Comparison of ENCODE assay signal across 34 cellular contexts in genomic region chr11:117449111-117449693, GRCh38.
DNase-seq lines count a peak whose midpoint lies in the region; ATAC-seq, FAIRE-seq and TF ChIP-seq lines count a peak whose summit lies in the region.
"Had no signal": no experiment of that assay in that cellular context is flagged by ENCODE, and none has a peak within 500 bp of the region (broad histone marks: within the 10 kb centered on the region; RNA-seq: fewer than 3 reads in every experiment).

No MANE protein-coding gene starts in this region.

- no peaks in the 10 kb centered on the region for H3K36me3 Mint-ChIP-seq in endothelial cell (ENCODE audit: low read depth, unreplicated experiment)

- intact Hi-C loops in spleen (cut with DNase I; ENCODE audit: low total_unique reads): no loop called here
- intact Hi-C loops in heart left ventricle (cut with DNase I): no loop called here
- intact Hi-C loops in PC-3 (cut with micrococcal nuclease): no loop called here

- H3K27me3 Mint-ChIP-seq in endothelial cell (ENCODE audit: unreplicated experiment): peaks cover 2% of the 10 kb centered on the region
- H3K27me3 Mint-ChIP-seq: activated CD8-positive, alpha-beta T cell treated with anti-CD3 and anti-CD28 coated beads for 36 hours had no signal

- POLR2A ChIA-PET in PC-3 (lab: Charles Lee; ENCODE audit: unreplicated experiment): no interaction called here

- no peaks in the 10 kb centered on the region for H3F3A ChIP-seq in PC-3 (ENCODE audit: low read length, unreplicated experiment)

- H3K4me1 Mint-ChIP-seq in endothelial cell (ENCODE audit: unreplicated experiment): no peaks in the 10 kb centered on the region

- no peaks in the 10 kb centered on the region for H3K9me3 Mint-ChIP-seq in endothelial cell (ENCODE audit: unreplicated experiment)
- H3K9me3 Mint-ChIP-seq: natural killer cell treated with Interleukin-12 subunit alpha and Interleukin-12 subunit beta and Interleukin-15 and Interleukin-18, amount 100 ng/mL, for 72 hours had no signal

- peaks cover 0 to 8% (median 0%) of the 10 kb centered on the region in 6 donors for H3K36me3 ChIP-seq in spleen
- H3K36me3 ChIP-seq in heart left ventricle: peaks cover 0 to 3% (median 0%) of the 10 kb centered on the region in 9 donors
- no peaks in the 10 kb centered on the region for H3K36me3 ChIP-seq in PC-3 (ENCODE audit: low read depth, low read length)
- H3K36me3 ChIP-seq: adrenal gland; BLaER1 treated with 17β-estradiol and CSF1 and Interleukin-3, amounts not matched to agents 10 nM and 100 nM; esophagus muscularis mucosa; lower lobe of right lung; thoracic aorta; uterus had no signal

- no peak for FAIRE-seq in HTR-8/SVneo (lab: Jason Lieb, UNC)

- 71 to 90% (median 84%) methylated on average over 9 of the region's 9 CpGs for WGBS in spleen, 5 donors
- WGBS in heart left ventricle, 4 donors: 88 to 96% (median 92%) methylated on average over 9 of the region's 9 CpGs

- DNase-seq in EL (peak; percentile 28), HTR-8/SVneo (ENCODE audit: insufficient read length, low spot score) (peak; percentile 23), endothelial cell (ENCODE audit: low spot score) (no peak), spleen (peak; percentile 64), substantia nigra (lab: John Stamatoyannopoulos, UW) (no peak), heart left ventricle (no peak), PC-3 (no peak)
- DNase-seq: activated CD4-positive, alpha-beta T cell treated with anti-CD3 and anti-CD28 coated beads for 1 hour; activated CD8-positive, alpha-beta memory T cell treated with anti-CD3 and anti-CD28 coated beads, Interleukin-2, amount 50 U/mL, for 48 hours; activated CD8-positive, alpha-beta T cell treated with anti-CD3 and anti-CD28 coated beads for 36 hours; activated naive CD4-positive, alpha-beta T cell treated with anti-CD3 and anti-CD28 coated beads for 36 hours; adrenal gland; body of pancreas; dermis blood vessel endothelial cell; DMS79; GOT3; kidney glomerular epithelial cell; lower lobe of right lung; MM.1S; NCI-H1105 treated with DMSO at 0.1 percent for 48 hours; NCI-H526 treated with DMSO at 0.1 percent for 48 hours; SHP77 treated with DMSO at 0.1 percent for 48 hours; stimulated activated CD4-positive, alpha-beta T cell treated with anti-CD3 and anti-CD28 coated beads, Interleukin-2, amount 100 ng/mL, for 24 hours; stimulated activated naive CD8-positive, alpha-beta T cell treated with anti-CD3 and anti-CD28 coated beads, Interleukin-15, Interleukin-2, amounts not matched to agents 100 U/mL and 50 U/mL, for 24 hours; uterus had no signal

- H4K20me1 ChIP-seq in PC-3 (ENCODE audit: low read length): no peaks in the 10 kb centered on the region
- H4K20me1 ChIP-seq: BLaER1 treated with 17β-estradiol and CSF1 and Interleukin-3, amounts not matched to agents 10 nM and 100 nM had no signal

- H3K27me3 ChIP-seq in spleen (replicated peaks in 1 of 7) (peaks cover 0 to 10% (median 0%) of the 10 kb centered on the region in 7 donors), heart left ventricle (peaks cover 0 to 2% (median 0%) of the 10 kb centered on the region in 9 donors), PC-3 (ENCODE audit: low read length) (peaks cover 71% of the 10 kb centered on the region)
- H3K27me3 ChIP-seq: adrenal gland; BLaER1 treated with 17β-estradiol and CSF1 and Interleukin-3, amounts not matched to agents 10 nM and 100 nM; body of pancreas; uterus had no signal

- H3K4me1 ChIP-seq in spleen: no peaks in the 10 kb centered on the region
- peaks cover 0 to 5% (median 0%) of the 10 kb centered on the region in 12 donors for H3K4me1 ChIP-seq in heart left ventricle
- no peaks in the 10 kb centered on the region for H3K4me1 ChIP-seq in PC-3 (ENCODE audit: insufficient read depth, low read length)
- H3K4me1 ChIP-seq: adrenal gland; BLaER1 treated with 17β-estradiol and CSF1 and Interleukin-3, amounts not matched to agents 10 nM and 100 nM; body of pancreas; lower lobe of right lung; uterus had no signal

- no peak overlapping the region for H3K9ac ChIP-seq in PC-3 (ENCODE audit: low read length)
- H3K9ac ChIP-seq: BLaER1 treated with 17β-estradiol and CSF1 and Interleukin-3, amounts not matched to agents 10 nM and 100 nM; KMS-11 had no signal

- H2AFZ ChIP-seq in PC-3 (ENCODE audit: low read length): no peak overlapping the region
- H2AFZ ChIP-seq: PC-9 had no signal

- TF ChIP-seq POLR2A in spleen (IDR thresholded peaks at IDR 0.05) (no peak), heart left ventricle (IDR thresholded peaks at IDR 0.05) (no peak)

- no peak overlapping the region for H3K27ac Mint-ChIP-seq in endothelial cell (ENCODE audit: unreplicated experiment)
- H3K27ac Mint-ChIP-seq: activated CD8-positive, alpha-beta T cell treated with anti-CD3 and anti-CD28 coated beads for 36 hours; activated naive CD4-positive, alpha-beta T cell treated with anti-CD3 and anti-CD28 coated beads for 36 hours; activated T-helper 1 cell treated with anti-CD3 and anti-CD28 coated beads, Interleukin-12 subunit alpha, Interleukin-12 subunit beta, Interleukin-2, Interleukin-4 antibody, amounts not matched to agents 30 ng/mL and 10 ng/mL and 1 ng/mL, durations not matched to agents 14 hours and 24 hours and 36 hours; natural killer cell treated with Interleukin-12 subunit alpha and Interleukin-12 subunit beta and Interleukin-15 and Interleukin-18, amount 100 ng/mL, for 72 hours; T-helper 2 cell treated with Interferon-gamma antibody and Interleukin-4, amounts not matched to agents 5 μg/mL and 100 μg/mL, for 36 hours had no signal

- H3K4me3 ChIP-seq in spleen: no peak overlapping the region
- H3K4me3 ChIP-seq in heart left ventricle: no peak overlapping the region
- no peak overlapping the region for H3K4me3 ChIP-seq in PC-3 (ENCODE audit: low read length)
- H3K4me3 ChIP-seq: adrenal gland; BLaER1 treated with 17β-estradiol and CSF1 and Interleukin-3, amounts not matched to agents 10 nM and 100 nM; body of pancreas; esophagus muscularis mucosa; lower lobe of right lung; PC-9; smooth muscle cell; thoracic aorta; uterus had no signal

- TF ChIP-seq CTCF in endothelial cell (IDR thresholded peaks at IDR 0.05; ENCODE audit: unreplicated experiment): no peak
- no peak for TF ChIP-seq CTCF in spleen (IDR thresholded peaks at IDR 0.05 in 8 of 11, conservative IDR thresholded peaks at IDR 0.05 in 3 of 11)
- no peak for TF ChIP-seq CTCF in heart left ventricle (IDR thresholded peaks at IDR 0.05)
- no peak for TF ChIP-seq CTCF in PC-3 (conservative IDR thresholded peaks at IDR 0.05; ENCODE audit: low read depth, low read length)

- no peaks in the 10 kb centered on the region for H3K79me2 ChIP-seq in PC-3 (ENCODE audit: low read length)

- CTCF ChIA-PET in PC-3 (lab: Charles Lee): no interaction called here

- H3K9me2 ChIP-seq in PC-3 (replicated peaks; ENCODE audit: low read length): no peaks in the 10 kb centered on the region

- ATAC-seq in heart left ventricle (no peak), PC-3 (no peak)
- ATAC-seq: activated CD8-positive, alpha-beta T cell treated with anti-CD3 and anti-CD28 coated beads for 36 hours; body of pancreas; lower lobe of right lung; stimulated activated naive CD8-positive, alpha-beta T cell treated with anti-CD3 and anti-CD28 coated beads, Interleukin-15, Interleukin-2, amounts not matched to agents 100 U/mL and 50 U/mL, for 24 hours had no signal

- peak overlapping the region; percentile 12 for H3K4me3 Mint-ChIP-seq in endothelial cell (ENCODE audit: unreplicated experiment)
- H3K4me3 Mint-ChIP-seq: activated CD8-positive, alpha-beta T cell treated with anti-CD3 and anti-CD28 coated beads for 36 hours; activated naive CD4-positive, alpha-beta T cell treated with anti-CD3 and anti-CD28 coated beads for 36 hours; activated T-helper 1 cell treated with anti-CD3 and anti-CD28 coated beads, Interleukin-12 subunit alpha, Interleukin-12 subunit beta, Interleukin-2, Interleukin-4 antibody, amounts not matched to agents 30 ng/mL and 10 ng/mL and 1 ng/mL, durations not matched to agents 14 hours and 24 hours and 36 hours; natural killer cell treated with Interleukin-12 subunit alpha and Interleukin-12 subunit beta and Interleukin-15 and Interleukin-18, amount 100 ng/mL, for 72 hours; T-helper 2 cell treated with Interferon-gamma antibody and Interleukin-4, amounts not matched to agents 5 μg/mL and 100 μg/mL, for 36 hours had no signal

- BruUV-seq in PC-3 (replicated peaks; lab: Mats Ljungman, UMichigan): no TSS peak

- no peak overlapping the region for H3K27ac ChIP-seq in spleen
- H3K27ac ChIP-seq in substantia nigra (ENCODE audit: low read depth, low read length, poor library complexity, severe bottlenecking): no peak overlapping the region
- H3K27ac ChIP-seq in heart left ventricle: no peak overlapping the region
- no peak overlapping the region for H3K27ac ChIP-seq in PC-3 (ENCODE audit: low read length)
- H3K27ac ChIP-seq: adrenal gland; BLaER1 treated with 17β-estradiol and CSF1 and Interleukin-3, amounts not matched to agents 10 nM and 100 nM; body of pancreas; esophagus muscularis mucosa; KMS-11; lower lobe of right lung; PC-9; thoracic aorta; uterus had no signal

- no peak overlapping the region for H3K4me2 ChIP-seq in PC-3 (ENCODE audit: low read length)
- H3K4me2 ChIP-seq: BLaER1 treated with 17β-estradiol and CSF1 and Interleukin-3, amounts not matched to agents 10 nM and 100 nM; KMS-11; PC-9; smooth muscle cell had no signal

- H3K9me3 ChIP-seq in spleen: peaks cover 0 to 16% (median 7%) of the 10 kb centered on the region in 8 donors
- peaks cover 0 to 14% (median 3%) of the 10 kb centered on the region in 12 donors for H3K9me3 ChIP-seq in heart left ventricle
- H3K9me3 ChIP-seq in PC-3 (ENCODE audit: low read length): peaks cover 4% of the 10 kb centered on the region
- H3K9me3 ChIP-seq: adrenal gland, thoracic aorta had no signal

Comparison
In these comparisons a context has a peak if more than half of its experiments do, and no peak if none do; other contexts are left out.
1. DNase-seq: peak in EL (single experiment), HTR-8/SVneo (single experiment) and spleen (single experiment); none in endothelial cell (single experiment), substantia nigra (0 of 49), heart left ventricle (0 of 5) and PC-3 (single experiment).